22 cellular contexts compared by ENCODE assay signal in genomic region chr12:51450816-51451215, GRCh38.
"Had no signal": no experiment of that assay in that cellular context is flagged by ENCODE, and none has a peak within 500 bp of the region (broad histone marks: within the 10 kb centered on the region; RNA-seq: fewer than 3 reads in every experiment).

No MANE protein-coding gene starts in this region.

- H3K27me3 ChIP-seq: neutrophil, stomach, uterus had no signal

- H3K27me3 Mint-ChIP-seq: activated naive CD8-positive, alpha-beta T cell had no signal

- H3K36me3 ChIP-seq: heart right ventricle, neutrophil, stomach, suprapubic skin, uterus had no signal

- H3K4me3 ChIP-seq: coronary artery, heart right ventricle, stomach, suprapubic skin, uterus had no signal

- H3K36me3 Mint-ChIP-seq: activated naive CD8-positive, alpha-beta T cell; natural killer cell; stimulated activated effector memory CD8-positive, alpha-beta T cell treated with anti-CD3 and anti-CD28 coated beads, Interleukin-12 subunit alpha, Interleukin-12 subunit beta, amount 100 ng/mL, for 72 hours had no signal

- H3K4me1 Mint-ChIP-seq: immature natural killer cell; stimulated activated effector memory CD8-positive, alpha-beta T cell treated with anti-CD3 and anti-CD28 coated beads, Interleukin-12 subunit alpha, Interleukin-12 subunit beta, amount 100 ng/mL, for 72 hours had no signal

- H3K4me3 Mint-ChIP-seq: activated CD8-positive, alpha-beta T cell treated with anti-CD3 and anti-CD28 coated beads, Interleukin-2, amount 10 ng/mL, durations not matched to agents 7 days and 5 days; activated naive CD8-positive, alpha-beta T cell; immature natural killer cell; natural killer cell; stimulated activated effector memory CD8-positive, alpha-beta T cell treated with anti-CD3 and anti-CD28 coated beads, Interleukin-12 subunit alpha, Interleukin-12 subunit beta, amount 100 ng/mL, for 72 hours had no signal

- H3K9me3 Mint-ChIP-seq: immature natural killer cell; natural killer cell; stimulated activated effector memory CD8-positive, alpha-beta T cell treated with anti-CD3 and anti-CD28 coated beads, Interleukin-12 subunit alpha, Interleukin-12 subunit beta, amount 100 ng/mL, for 72 hours had no signal

- H3K27ac Mint-ChIP-seq: activated CD8-positive, alpha-beta T cell treated with anti-CD3 and anti-CD28 coated beads, Interleukin-2, amount 10 ng/mL, durations not matched to agents 7 days and 5 days; activated naive CD8-positive, alpha-beta T cell; immature natural killer cell; natural killer cell; stimulated activated effector memory CD8-positive, alpha-beta T cell treated with anti-CD3 and anti-CD28 coated beads, Interleukin-12 subunit alpha, Interleukin-12 subunit beta, amount 100 ng/mL, for 72 hours had no signal

- H3K27ac ChIP-seq: coronary artery, heart right ventricle, neutrophil, parathyroid adenoma, stomach, suprapubic skin, uterus had no signal

- DNase-seq: activated CD4-positive, alpha-beta T cell treated with anti-CD3 and anti-CD28 coated beads for 1 hour; activated CD4-positive, alpha-beta T cell treated with anti-CD3 and anti-CD28 coated beads, Interleukin-2, amount 50 U/mL, for 1 hour; activated CD8-positive, alpha-beta T cell treated with anti-CD3 and anti-CD28 coated beads, Interleukin-2, amount 10 ng/mL, durations not matched to agents 7 days and 5 days; amniotic stem cell; cerebellar nuclear complex; foreskin fibroblast; heart right ventricle; immature natural killer cell; left ventricle myocardium superior; mammary epithelial cell; midbrain; natural killer cell; right cardiac atrium; stimulated activated CD4-positive, alpha-beta T cell treated with anti-CD3 and anti-CD28 coated beads, Interleukin-12 subunit alpha, Interleukin-12 subunit beta, amount 100 ng/mL, for 4 hours; stomach; uterus had no signal

- H3K4me1 ChIP-seq: parathyroid adenoma, suprapubic skin, uterus had no signal

- H3K9me3 ChIP-seq: heart right ventricle, neutrophil, stomach, suprapubic skin, uterus had no signal

- H3K9ac ChIP-seq: parathyroid adenoma had no signal
